In genomic region chr22:33553493-33553892, GRCh38 we compare ENCODE assay signal across 1 cellular context.
TF ChIP-seq lines count a peak whose summit lies in the region.

No MANE protein-coding gene starts in this region.

TF ChIP-seq in WTC11, 78 proteins besides CTCF, POLR2A, EP300 and RAD21 (continued from another document):
- TF ChIP-seq E2F1 (CRISPR knock-in tag; IDR thresholded peaks at IDR 0.05) (no peak), PRRX2 (CRISPR knock-in tag; IDR thresholded peaks at IDR 0.05) (no peak), ERG (CRISPR knock-in tag; IDR thresholded peaks at IDR 0.05) (no peak), NR2C2 (CRISPR knock-in tag; IDR thresholded peaks at IDR 0.05) (no peak), NR1H2 (CRISPR knock-in tag; IDR thresholded peaks at IDR 0.05) (no peak), SMAD3 (CRISPR knock-in tag; IDR thresholded peaks at IDR 0.05; ENCODE audit: borderline replicate concordance) (no peak)
